8 cellular contexts compared by ENCODE assay signal in the genomic region with DNA sequence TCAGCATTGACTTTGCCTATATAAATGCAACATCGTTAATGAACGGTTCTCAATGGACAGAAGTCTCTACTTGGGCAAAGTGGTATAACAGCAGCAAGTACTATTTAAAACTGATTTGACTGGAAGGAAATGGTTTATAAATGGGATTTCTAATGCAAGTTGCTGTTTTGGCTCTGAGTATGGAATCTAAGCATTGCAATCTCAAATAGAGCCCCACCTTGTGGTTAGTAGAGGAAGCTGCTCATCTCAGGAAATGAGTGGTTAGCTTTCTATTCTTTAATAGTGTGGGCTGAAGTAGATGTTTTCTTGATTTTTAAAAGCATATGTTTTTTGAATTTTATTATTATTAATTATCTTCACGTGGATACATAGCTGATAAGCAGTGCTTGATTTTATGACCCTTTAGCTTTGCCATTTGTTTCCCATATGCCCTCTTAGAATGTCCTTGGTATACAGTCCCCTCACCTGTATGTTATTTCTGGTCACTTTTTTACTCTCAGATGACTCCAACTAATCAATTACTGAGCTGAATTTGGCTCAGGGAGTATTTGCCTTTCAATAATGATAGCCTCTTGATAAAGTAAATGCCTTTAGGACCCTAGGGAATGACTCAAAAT.
A peak's percentile ranks its signal among the peaks of the same experiment; 100 is the strongest.
DNase-seq lines count a peak whose midpoint lies in the region; ATAC-seq, FAIRE-seq and TF ChIP-seq lines count a peak whose summit lies in the region.

No MANE protein-coding gene starts in this region.

- H3K27me3 Mint-ChIP-seq in activated naive CD4-positive, alpha-beta T cell treated with anti-CD3 and anti-CD28 coated beads for 36 hours (ENCODE audit: low read depth), result no peaks in the 10 kb centered on the region

- no peak for TF ChIP-seq POLR2A in esophagus muscularis mucosa (IDR thresholded peaks at IDR 0.05; ENCODE audit: low read depth)

- H3K27ac ChIP-seq in esophagus muscularis mucosa (replicated peaks in 1 of 4) (no peak overlapping the region), pancreas (no peak overlapping the region)

- ATAC-seq in GM21529 (IDR thresholded peaks at IDR 0.05; ENCODE audit: unreplicated experiment) (peak; percentile 91), pancreas (peak; percentile 61 to 86 (median 80))

- CTCF ChIA-PET in activated naive CD4-positive, alpha-beta T cell treated with anti-CD3 and anti-CD28 coated beads for 36 hours (lab: Charles Lee), result interaction anchor here (0.7 to 8.8 kb wide), 14 partner anchors 13 to 341 kb away, joined by 3 to 99 read pairs (median 3); no protein-coding TSS in a partner anchor

- intact Hi-C loops in activated naive CD4-positive, alpha-beta T cell treated with anti-CD3 and anti-CD28 coated beads for 36 hours (cut with micrococcal nuclease), result loop anchor here (1.0 to 5.0 kb wide), 4 partner anchors 66 to 209 kb away; partner anchors contain the start of genes NGLY1 and OXSM
- intact Hi-C loops in esophagus muscularis mucosa (cut with DNase I) (loop anchor here (5.0 kb wide), 1 partner anchor 210 kb away; no protein-coding TSS in a partner anchor), pancreas (cut with DNase I) (loop anchor here in 1 of 3 donors (5.0 kb wide), 1 partner anchor 210 kb away; no protein-coding TSS in a partner anchor)

- peak; percentile 27 for DNase-seq in activated naive CD4-positive, alpha-beta T cell treated with anti-CD3 and anti-CD28 coated beads for 36 hours
- DNase-seq in activated naive CD4-positive, alpha-beta T cell treated with anti-CD3 and anti-CD28 coated beads, Interleukin-2, amount 50 U/mL, for 16 hours, result no peak
- DNase-seq in HPDE6-E6E7 (ENCODE audit: extremely low spot score) (peak; percentile 5), SHP77 (lab: John Stamatoyannopoulos, UW) (peak; percentile 20 to 21), esophagus muscularis mucosa (ENCODE audit: extremely low spot score) (no peak), pancreas (no peak), ecto neural progenitor cell (ENCODE audit: low spot score) (no peak)

- peaks cover 0 to 3% (median 0%) of the 10 kb centered on the region in 4 donors for H3K9me3 ChIP-seq in esophagus muscularis mucosa
- no peaks in the 10 kb centered on the region for H3K9me3 ChIP-seq in pancreas

- H3K27ac Mint-ChIP-seq in activated naive CD4-positive, alpha-beta T cell treated with anti-CD3 and anti-CD28 coated beads for 36 hours, result no peak overlapping the region

- H3K4me3 ChIP-seq in esophagus muscularis mucosa (no peak overlapping the region), pancreas (no peak overlapping the region)

- peaks cover 7% of the 10 kb centered on the region for H3K9me3 Mint-ChIP-seq in activated naive CD4-positive, alpha-beta T cell treated with anti-CD3 and anti-CD28 coated beads for 36 hours

- H3K4me3 Mint-ChIP-seq in activated naive CD4-positive, alpha-beta T cell treated with anti-CD3 and anti-CD28 coated beads for 36 hours, result no peak overlapping the region

- FAIRE-seq in pancreas (lab: Jason Lieb, UNC), result peak; percentile 29

- H3K27me3 ChIP-seq in esophagus muscularis mucosa (no peaks in the 10 kb centered on the region), pancreas (no peaks in the 10 kb centered on the region)

- H3K4me1 ChIP-seq in esophagus muscularis mucosa, result peaks cover 0 to 15% (median 10%) of the 10 kb centered on the region in 4 donors
- no peaks in the 10 kb centered on the region for H3K4me1 ChIP-seq in pancreas

- H3K36me3 ChIP-seq in esophagus muscularis mucosa (no peaks in the 10 kb centered on the region), pancreas (no peaks in the 10 kb centered on the region)

- TF ChIP-seq CTCF in esophagus muscularis mucosa (IDR thresholded peaks at IDR 0.05) (peak; percentile 27 to 63 (median 48)), pancreas (IDR thresholded peaks at IDR 0.05) (peak; percentile 28 to 68 (median 46))

- WGBS in esophagus muscularis mucosa, result 77% methylated on average over 3 of the region's 3 CpGs
- WGBS in pancreas, 2 donors, result 52% methylated on average over 3 of the region's 3 CpGs

- no peaks in the 10 kb centered on the region for H3K36me3 Mint-ChIP-seq in activated naive CD4-positive, alpha-beta T cell treated with anti-CD3 and anti-CD28 coated beads for 36 hours (ENCODE audit: low read depth)

- TF ChIP-seq EP300 in esophagus muscularis mucosa (IDR thresholded peaks at IDR 0.05), result no peak

- H3K4me1 Mint-ChIP-seq in activated naive CD4-positive, alpha-beta T cell treated with anti-CD3 and anti-CD28 coated beads for 36 hours (ENCODE audit: low read depth), result peaks cover 2% of the 10 kb centered on the region

Comparison
In these comparisons a context has a peak if more than half of its experiments do, and no peak if none do; other contexts are left out.
1. DNase-seq: peak in activated naive CD4-positive, alpha-beta T cell treated with anti-CD3 and anti-CD28 coated beads for 36 hours (single experiment), HPDE6-E6E7 (single experiment) and SHP77 (2 of 2); none in activated naive CD4-positive, alpha-beta T cell treated with anti-CD3 and anti-CD28 coated beads, Interleukin-2, amount 50 U/mL, for 16 hours (single experiment), esophagus muscularis mucosa (single experiment), pancreas (0 of 6) and ecto neural progenitor cell (single experiment).